ENCODE assay signal across 12 cellular contexts in genomic region chr19:1567848-1568227, GRCh38. TPM values are rescaled to one million over a fixed set of nuclear protein-coding genes. Genes with fewer than 3 reads are reported as not detected.
A peak's percentile ranks its signal among the peaks of the same experiment; 100 is the strongest.
DNase-seq lines count a peak whose midpoint lies in the region; ATAC-seq and TF ChIP-seq lines count a peak whose summit lies in the region.
"Had no signal": no experiment of that assay in that cellular context is flagged by ENCODE, and none has a peak within 500 bp of the region (broad histone marks: within the 10 kb centered on the region; RNA-seq: fewer than 3 reads in every experiment).

No MANE protein-coding gene starts in this region.

- no peak overlapping the region for H3K23ac ChIP-seq in mesenchymal stem cell (ENCODE audit: low read length in 2 of 2)

- CTCF ChIA-PET in A673 (lab: Charles Lee) (interaction anchor here (0.6 kb wide), 1 partner anchor 16 kb away, joined by 7 read pairs; no protein-coding TSS in a partner anchor), activated B cell treated with CpG ODN at 0.5 μM for 24 hours (lab: Charles Lee) (no interaction called here)

- H3K79me1 ChIP-seq in mesenchymal stem cell (replicated peaks; ENCODE audit: low read length, poor library complexity, severe bottlenecking): peaks cover 7% of the 10 kb centered on the region

- H4K8ac ChIP-seq in mesenchymal stem cell (ENCODE audit: low read length): no peak overlapping the region

- H3K4me1 Mint-ChIP-seq in activated B cell treated with CpG ODN at 0.5 μM for 24 hours: peaks cover 5% of the 10 kb centered on the region
- H3K4me1 Mint-ChIP-seq: immature natural killer cell had no signal

- no peak overlapping the region for H4K91ac ChIP-seq in mesenchymal stem cell (ENCODE audit: low read length)

- no CpG with 5 or more reads among the region's 73 CpGs for WGBS in mesenchymal stem cell

- TF ChIP-seq CTCF in A673 (conservative IDR thresholded peaks at IDR 0.05; ENCODE audit: low read depth, low read length) (no peak), activated B cell treated with CpG ODN at 0.5 μM for 24 hours (IDR thresholded peaks at IDR 0.05) (no peak)

- H3K36me3 Mint-ChIP-seq in activated B cell treated with CpG ODN at 0.5 μM for 24 hours (ENCODE audit: low read depth): no peaks in the 10 kb centered on the region
- H3K36me3 Mint-ChIP-seq: IgD-negative memory B cell, immature natural killer cell, T-cell had no signal

- H3K9me3 ChIP-seq in A673 (ENCODE audit: low read depth, low read length, poor library complexity, severe bottlenecking): no peaks in the 10 kb centered on the region
- H3K9me3 ChIP-seq in mesenchymal stem cell (ENCODE audit: control insufficient read depth, low read length): no peaks in the 10 kb centered on the region

- H3K4me3 ChIP-seq in A673 (ENCODE audit: low read depth, low read length, poor library complexity, severe bottlenecking) (peak overlapping the region; percentile 96), mesenchymal stem cell (ENCODE audit: insufficient read depth in 1 of 2, low read depth in 1 of 2, low read length in 2 of 2) (peak overlapping the region in 1 of 2 experiments; percentile 93)

- no peak overlapping the region for H2AFZ ChIP-seq in mesenchymal stem cell (ENCODE audit: low read depth, low read length)

- no peaks in the 10 kb centered on the region for H3K9me3 Mint-ChIP-seq in activated B cell treated with CpG ODN at 0.5 μM for 24 hours
- H3K9me3 Mint-ChIP-seq: IgD-negative memory B cell, immature natural killer cell, T-cell had no signal

- peaks cover 7% of the 10 kb centered on the region for H3K4me1 ChIP-seq in A673 (ENCODE audit: insufficient read depth, low read length, poor library complexity, severe bottlenecking)
- H3K4me1 ChIP-seq in mesenchymal stem cell (ENCODE audit: control insufficient read depth, insufficient read depth, low read depth, low read length): peaks cover 25% of the 10 kb centered on the region

- H3K27ac ChIP-seq in A673 (ENCODE audit: low read depth, low read length, poor library complexity, severe bottlenecking) (no peak overlapping the region), mesenchymal stem cell (ENCODE audit: low read length, poor library complexity, severe bottlenecking) (no peak overlapping the region)

- DNase-seq in A673 (ENCODE audit: low spot score) (no peak), GM19238 (ENCODE audit: insufficient read length, low spot score) (peak; percentile 54), activated B cell treated with CpG ODN at 0.5 μM for 24 hours (no peak), mesenchymal stem cell (no peak), T-helper 9 cell (no peak), GM03348 (ENCODE audit: low spot score) (no peak), DMS153 (lab: John Stamatoyannopoulos, UW) (no peak)

- no peak overlapping the region for H3K4me2 ChIP-seq in mesenchymal stem cell (ENCODE audit: low read length, poor library complexity, severe bottlenecking)

- no peak overlapping the region for H3K27ac Mint-ChIP-seq in activated B cell treated with CpG ODN at 0.5 μM for 24 hours
- H3K27ac Mint-ChIP-seq: IgD-negative memory B cell, T-cell had no signal

- H2BK12ac ChIP-seq in mesenchymal stem cell (ENCODE audit: low read length in 2 of 2): no peak overlapping the region

- H2BK120ac ChIP-seq in mesenchymal stem cell (ENCODE audit: low read depth, low read length): peak overlapping the region; percentile 97

- no peaks in the 10 kb centered on the region for H3K27me3 Mint-ChIP-seq in activated B cell treated with CpG ODN at 0.5 μM for 24 hours

- no peak overlapping the region for H3K14ac ChIP-seq in mesenchymal stem cell (ENCODE audit: low read length in 2 of 2)

- H3K36me3 ChIP-seq in A673 (ENCODE audit: insufficient read depth, low read length, poor library complexity, severe bottlenecking) (peaks cover 4% of the 10 kb centered on the region), mesenchymal stem cell (ENCODE audit: control insufficient read depth in 1 of 2, insufficient read depth in 2 of 2, low read depth in 1 of 2, low read length in 2 of 2) (peaks cover 0 to 27% of the 10 kb centered on the region in 2 experiments)

- H2AK5ac ChIP-seq in mesenchymal stem cell (ENCODE audit: low read length, severe bottlenecking): no peak overlapping the region

- no peak overlapping the region for H2BK15ac ChIP-seq in mesenchymal stem cell (ENCODE audit: low read depth, poor library complexity, severe bottlenecking)

- H2BK5ac ChIP-seq in mesenchymal stem cell (ENCODE audit: low read depth, low read length, poor library complexity, severe bottlenecking): no peak overlapping the region

- peak overlapping the region in 1 of 2 experiments; percentile 98 for H3K18ac ChIP-seq in mesenchymal stem cell (ENCODE audit: low read depth in 1 of 2, low read length in 2 of 2)

- BruUV-seq in A673 (replicated peaks; lab: Mats Ljungman, UMichigan): no TSS peak

- H3K27me3 ChIP-seq in A673 (replicated peaks; ENCODE audit: insufficient read depth, low read depth, low read length, poor library complexity): no peaks in the 10 kb centered on the region
- H3K27me3 ChIP-seq in mesenchymal stem cell (ENCODE audit: control insufficient read depth in 1 of 2, insufficient read depth in 1 of 2, low read length in 2 of 2): peaks cover 0 to 8% of the 10 kb centered on the region in 2 experiments

- peak overlapping the region in 1 of 2 experiments; percentile 97 for H3K4ac ChIP-seq in mesenchymal stem cell (ENCODE audit: low read depth in 1 of 2, low read length in 2 of 2)

- intact Hi-C loops in A673 (cut with micrococcal nuclease; ENCODE audit: unreplicated experiment) (no loop called here), activated B cell treated with CpG ODN at 0.5 μM for 24 hours (cut with micrococcal nuclease) (loop anchor here (1.0 kb wide), 1 partner anchor 23 kb away; no protein-coding TSS in a partner anchor)

- no peak overlapping the region for H3K9ac ChIP-seq in mesenchymal stem cell (ENCODE audit: low read length)

- POLR2A ChIA-PET in A673 (lab: Charles Lee; ENCODE audit: low non-redundant PET) (no interaction called here), activated B cell treated with CpG ODN at 0.5 μM for 24 hours (lab: Charles Lee) (interaction anchor here (0.9 kb wide), 1 partner anchor 39 kb away, joined by 3 read pairs; no protein-coding TSS in a partner anchor)

- no peak overlapping the region for H3K4me3 Mint-ChIP-seq in activated B cell treated with CpG ODN at 0.5 μM for 24 hours

- ATAC-seq in activated B cell treated with CpG ODN at 0.5 μM for 24 hours (ENCODE audit: low read depth): peak; percentile 43
- no peak for ATAC-seq in HG03108 (IDR thresholded peaks at IDR 0.05; ENCODE audit: unreplicated experiment)

RNA-seq across cellular contexts. Expression of gene MEX3D, which starts 0.3 kb away (rescaled TPM):
- 60.0 and 65.4 TPM in 2 replicates for total RNA-seq in A673 (2021)
- 2.1 and 2.5 TPM in 2 replicates for total RNA-seq in activated B cell treated with CpG ODN at 0.5 μM for 24 hours
- 26.4 TPM for polyA plus RNA-seq in mesenchymal stem cell (2013, experiment 1 of 2)
- polyA plus RNA-seq in mesenchymal stem cell (2013, experiment 2 of 2): 26.2 TPM

RNA-seq across cellular contexts. Expression of gene MBD3, which starts 24.8 kb away (rescaled TPM):
- total RNA-seq in A673 (2021) (138 and 139 TPM in 2 replicates), activated B cell treated with CpG ODN at 0.5 μM for 24 hours (91.9 and 96.9 TPM in 2 replicates)
- polyA plus RNA-seq in mesenchymal stem cell (2013, experiment 1 of 2): 43.8 TPM
- polyA plus RNA-seq in mesenchymal stem cell (2013, experiment 2 of 2): 41.6 TPM

RNA-seq across cellular contexts. Expression of gene UQCR11, which starts 37.4 kb away (rescaled TPM):
- 256 and 258 TPM in 2 replicates for total RNA-seq in A673 (2021)
- total RNA-seq in activated B cell treated with CpG ODN at 0.5 μM for 24 hours: 117 and 141 TPM in 2 replicates
- polyA plus RNA-seq in mesenchymal stem cell (2013, experiment 1 of 2): 214 TPM
- 220 TPM for polyA plus RNA-seq in mesenchymal stem cell (2013, experiment 2 of 2)

RNA-seq across cellular contexts. Expression of gene PLK5, which starts 44.0 kb away (rescaled TPM):
- not detected in 2 replicates for total RNA-seq in A673 (2021)
- total RNA-seq in activated B cell treated with CpG ODN at 0.5 μM for 24 hours: not detected in 2 replicates
- not detected for polyA plus RNA-seq in mesenchymal stem cell (2013, experiment 1 of 2)
- not detected for polyA plus RNA-seq in mesenchymal stem cell (2013, experiment 2 of 2)
- total RNA-seq: renal cortical epithelial cell, T-cell had no signal
- polyA plus RNA-seq: IgD-negative memory B cell, immature natural killer cell had no signal

RNA-seq across cellular contexts. Expression of gene ADAMTSL5, which starts 55.0 kb away (rescaled TPM):
- total RNA-seq in A673 (2021) (0.59 and 0.86 TPM in 2 replicates), activated B cell treated with CpG ODN at 0.5 μM for 24 hours (not detected in 2 replicates)
- polyA plus RNA-seq in mesenchymal stem cell (2013, experiment 1 of 2): 10.8 TPM
- 8.4 TPM for polyA plus RNA-seq in mesenchymal stem cell (2013, experiment 2 of 2)

Comparison
In these comparisons a context has a peak if more than half of its experiments do, and no peak if none do; other contexts are left out.
1. RNA of gene MEX3D, which starts 0.3 kb away (total RNA-seq): 60.0 to 65.4 TPM in A673; 2.1 to 2.5 TPM in activated B cell treated with CpG ODN at 0.5 μM for 24 hours; every median in the first group is over 10 times any median in the second.